11 cellular contexts compared by ENCODE assay signal in the genomic region with DNA sequence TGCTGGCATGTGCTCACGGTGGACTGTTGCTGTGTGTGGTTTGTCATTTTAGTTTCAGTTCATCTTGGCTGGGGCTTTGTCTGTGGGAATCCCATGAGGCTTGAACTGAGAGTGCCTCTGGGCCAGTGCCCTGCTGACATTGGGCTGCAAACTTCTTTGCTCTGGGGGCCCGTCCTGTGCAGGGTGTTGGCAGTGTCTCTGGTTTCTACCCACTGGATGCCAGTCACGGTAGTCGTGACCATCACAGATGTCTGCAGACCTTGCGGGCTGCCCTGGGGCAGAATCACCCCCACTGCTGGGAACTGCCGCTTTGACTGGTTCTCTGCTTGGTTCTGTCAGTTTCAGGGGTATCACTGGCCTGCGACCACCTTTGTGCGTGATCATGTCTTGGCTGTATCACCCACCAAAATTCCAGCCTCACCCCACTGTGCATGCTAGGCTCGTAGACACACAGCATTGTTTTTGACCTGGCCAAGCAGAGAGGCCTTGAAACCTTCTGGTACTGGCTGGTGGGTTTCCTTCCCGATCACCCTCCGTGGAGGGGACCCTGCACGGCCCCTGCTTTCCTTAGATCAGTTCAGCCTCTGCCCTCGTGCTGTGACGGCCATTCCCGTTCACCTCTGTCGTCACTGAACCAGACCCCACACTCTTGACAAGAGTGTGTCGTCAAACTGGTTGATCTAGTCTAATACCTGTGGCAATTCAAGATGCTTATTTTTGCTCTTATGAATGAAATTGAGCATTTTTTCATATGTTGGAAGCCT. TPM values are rescaled to one million over a fixed set of nuclear protein-coding genes. Genes with fewer than 3 reads are reported as not detected.
DNase-seq lines count a peak whose midpoint lies in the region; ATAC-seq and TF ChIP-seq lines count a peak whose summit lies in the region.
"Had no signal": no experiment of that assay in that cellular context is flagged by ENCODE, and none has a peak within 500 bp of the region (broad histone marks: within the 10 kb centered on the region; RNA-seq: fewer than 3 reads in every experiment).

No MANE protein-coding gene starts in this region.

- TF ChIP-seq CTCF in activated CD8-positive, alpha-beta T cell treated with anti-CD3 and anti-CD28 coated beads for 36 hours (IDR thresholded peaks at IDR 0.05): no peak
- no peak for TF ChIP-seq CTCF in OCI-LY1 (IDR thresholded peaks at IDR 0.05; ENCODE audit: low read length)

- ATAC-seq in activated CD8-positive, alpha-beta T cell treated with anti-CD3 and anti-CD28 coated beads, Interleukin-2, amount 10 ng/mL, durations not matched to agents 7 days and 5 days: no peak
- no peak for ATAC-seq in activated CD8-positive, alpha-beta T cell treated with anti-CD3 and anti-CD28 coated beads for 36 hours
- ATAC-seq in HG02763 (IDR thresholded peaks at IDR 0.05; ENCODE audit: unreplicated experiment) (peak; percentile 51), HG03025 (IDR thresholded peaks at IDR 0.05; ENCODE audit: low FRiP score, unreplicated experiment) (no peak)
- peak; percentile 88 for ATAC-seq in stimulated activated naive B cell treated with anti-CD40 and anti-IgM and Interleukin-4, amounts not matched to agents 10 μg/mL and 1 μg/mL and 100 μg/mL, for 72 hours (replicated peaks)
- ATAC-seq: natural killer cell had no signal

- no peaks in the 10 kb centered on the region; the same call in 1 of the 2 replicates for H3K27me3 ChIP-seq in OCI-LY1 (ENCODE audit: insufficient read depth, low read length)
- H3K27me3 ChIP-seq: adrenal gland had no signal

- no peaks in the 10 kb centered on the region for H3K36me3 Mint-ChIP-seq in activated CD8-positive, alpha-beta T cell treated with anti-CD3 and anti-CD28 coated beads, Interleukin-2, amount 10 ng/mL, durations not matched to agents 7 days and 5 days (ENCODE audit: low read depth)
- no peaks in the 10 kb centered on the region for H3K36me3 Mint-ChIP-seq in activated CD8-positive, alpha-beta T cell treated with anti-CD3 and anti-CD28 coated beads for 36 hours (ENCODE audit: low read depth)
- no peaks in the 10 kb centered on the region for H3K36me3 Mint-ChIP-seq in stimulated activated naive B cell treated with anti-CD40 and anti-IgM and Interleukin-4, amounts not matched to agents 10 μg/mL and 1 μg/mL and 100 μg/mL, for 72 hours
- H3K36me3 Mint-ChIP-seq: natural killer cell had no signal

- H3K4me1 Mint-ChIP-seq in activated CD8-positive, alpha-beta T cell treated with anti-CD3 and anti-CD28 coated beads, Interleukin-2, amount 10 ng/mL, durations not matched to agents 7 days and 5 days (ENCODE audit: low read depth): no peaks in the 10 kb centered on the region
- peaks cover 5% of the 10 kb centered on the region for H3K4me1 Mint-ChIP-seq in activated CD8-positive, alpha-beta T cell treated with anti-CD3 and anti-CD28 coated beads for 36 hours (ENCODE audit: low read depth)
- H3K4me1 Mint-ChIP-seq in stimulated activated naive B cell treated with anti-CD40 and anti-IgM and Interleukin-4, amounts not matched to agents 10 μg/mL and 1 μg/mL and 100 μg/mL, for 72 hours: peaks cover 18 to 42% of the 10 kb centered on the region in 2 donors

- POLR2A ChIA-PET in activated CD8-positive, alpha-beta T cell treated with anti-CD3 and anti-CD28 coated beads, Interleukin-2, amount 10 ng/mL, durations not matched to agents 7 days and 5 days (lab: Charles Lee): no interaction called here
- POLR2A ChIA-PET in activated CD8-positive, alpha-beta T cell treated with anti-CD3 and anti-CD28 coated beads for 36 hours (lab: Charles Lee): no interaction called here

- no peak overlapping the region for H3K27ac Mint-ChIP-seq in activated CD8-positive, alpha-beta T cell treated with anti-CD3 and anti-CD28 coated beads, Interleukin-2, amount 10 ng/mL, durations not matched to agents 7 days and 5 days
- H3K27ac Mint-ChIP-seq in activated CD8-positive, alpha-beta T cell treated with anti-CD3 and anti-CD28 coated beads for 36 hours: no peak overlapping the region
- H3K27ac Mint-ChIP-seq in stimulated activated naive B cell treated with anti-CD40 and anti-IgM and Interleukin-4, amounts not matched to agents 10 μg/mL and 1 μg/mL and 100 μg/mL, for 72 hours: no peak overlapping the region
- H3K27ac Mint-ChIP-seq: natural killer cell had no signal

- H3K79me2 ChIP-seq in OCI-LY1 (ENCODE audit: insufficient read depth, low read length): no peaks in the 10 kb centered on the region

- no peaks in the 10 kb centered on the region for H3K9me3 Mint-ChIP-seq in activated CD8-positive, alpha-beta T cell treated with anti-CD3 and anti-CD28 coated beads, Interleukin-2, amount 10 ng/mL, durations not matched to agents 7 days and 5 days (ENCODE audit: insufficient read depth)
- no peaks in the 10 kb centered on the region for H3K9me3 Mint-ChIP-seq in activated CD8-positive, alpha-beta T cell treated with anti-CD3 and anti-CD28 coated beads for 36 hours
- H3K9me3 Mint-ChIP-seq in stimulated activated naive B cell treated with anti-CD40 and anti-IgM and Interleukin-4, amounts not matched to agents 10 μg/mL and 1 μg/mL and 100 μg/mL, for 72 hours: no peaks in the 10 kb centered on the region
- H3K9me3 Mint-ChIP-seq: natural killer cell had no signal

- no peaks in the 10 kb centered on the region for H3K9me2 ChIP-seq in OCI-LY1 (ENCODE audit: low read depth, low read length)

- intact Hi-C loops in activated CD8-positive, alpha-beta T cell treated with anti-CD3 and anti-CD28 coated beads for 36 hours (cut with micrococcal nuclease): no loop called here

- H3K4me3 Mint-ChIP-seq in activated CD8-positive, alpha-beta T cell treated with anti-CD3 and anti-CD28 coated beads, Interleukin-2, amount 10 ng/mL, durations not matched to agents 7 days and 5 days: no peak overlapping the region
- no peak overlapping the region for H3K4me3 Mint-ChIP-seq in activated CD8-positive, alpha-beta T cell treated with anti-CD3 and anti-CD28 coated beads for 36 hours
- peak overlapping the region in 1 of 2 donors; percentile 23 for H3K4me3 Mint-ChIP-seq in stimulated activated naive B cell treated with anti-CD40 and anti-IgM and Interleukin-4, amounts not matched to agents 10 μg/mL and 1 μg/mL and 100 μg/mL, for 72 hours
- H3K4me3 Mint-ChIP-seq: natural killer cell had no signal

- H3K36me3 ChIP-seq in OCI-LY1 (ENCODE audit: insufficient read depth, low read length): no peaks in the 10 kb centered on the region
- H3K36me3 ChIP-seq: adrenal gland had no signal

- no peak overlapping the region for H3K9ac ChIP-seq in OCI-LY1 (ENCODE audit: low read length)

- no peaks in the 10 kb centered on the region for H3K9me3 ChIP-seq in OCI-LY1 (ENCODE audit: low read length)
- H3K9me3 ChIP-seq: adrenal gland had no signal

- H3K4me3 ChIP-seq in OCI-LY1 (ENCODE audit: low read depth, low read length, poor library complexity, severe bottlenecking): no peak overlapping the region
- H3K4me3 ChIP-seq: adrenal gland had no signal

- H4K20me1 ChIP-seq in OCI-LY1 (ENCODE audit: insufficient read depth, low read length): no peaks in the 10 kb centered on the region

- H3F3A ChIP-seq in OCI-LY1 (ENCODE audit: insufficient read depth, low read length): no peaks in the 10 kb centered on the region

- H3K27ac ChIP-seq in OCI-LY1 (ENCODE audit: low read depth, low read length, poor library complexity, severe bottlenecking): no peak overlapping the region
- H3K27ac ChIP-seq: adrenal gland had no signal

- CTCF ChIA-PET in activated CD8-positive, alpha-beta T cell treated with anti-CD3 and anti-CD28 coated beads, Interleukin-2, amount 10 ng/mL, durations not matched to agents 7 days and 5 days (lab: Charles Lee): interaction anchor here (0.7 kb wide), 1 partner anchor 512 kb away, joined by 3 read pairs; no protein-coding TSS in a partner anchor
- CTCF ChIA-PET in activated CD8-positive, alpha-beta T cell treated with anti-CD3 and anti-CD28 coated beads for 36 hours (lab: Charles Lee): no interaction called here

- no peak overlapping the region for H2AFZ ChIP-seq in OCI-LY1 (ENCODE audit: low read length)

- H3K4me2 ChIP-seq in OCI-LY1 (ENCODE audit: low read length): peak overlapping the region; percentile 29; the same call in 1 of the 2 replicates

- H3K27me3 Mint-ChIP-seq in activated CD8-positive, alpha-beta T cell treated with anti-CD3 and anti-CD28 coated beads, Interleukin-2, amount 10 ng/mL, durations not matched to agents 7 days and 5 days (ENCODE audit: low read depth): no peaks in the 10 kb centered on the region
- peaks cover 5% of the 10 kb centered on the region for H3K27me3 Mint-ChIP-seq in activated CD8-positive, alpha-beta T cell treated with anti-CD3 and anti-CD28 coated beads for 36 hours
- H3K27me3 Mint-ChIP-seq in stimulated activated naive B cell treated with anti-CD40 and anti-IgM and Interleukin-4, amounts not matched to agents 10 μg/mL and 1 μg/mL and 100 μg/mL, for 72 hours: peaks cover 8 to 17% of the 10 kb centered on the region in 2 donors

- peak; percentile 17 for DNase-seq in activated CD8-positive, alpha-beta T cell treated with anti-CD3 and anti-CD28 coated beads, Interleukin-2, amount 10 ng/mL, durations not matched to agents 7 days and 5 days
- no peak for DNase-seq in activated CD8-positive, alpha-beta T cell treated with anti-CD3 and anti-CD28 coated beads for 36 hours
- DNase-seq in stimulated activated naive B cell treated with anti-CD40 and anti-IgM and Interleukin-4, amounts not matched to agents 10 μg/mL and 1 μg/mL and 100 μg/mL, for 72 hours: peak; percentile 35
- no peak for DNase-seq in activated CD4-positive, alpha-beta T cell treated with anti-CD3 and anti-CD28 coated beads for 48 hours
- no peak for DNase-seq in iPS-NIHi11 (ENCODE audit: low spot score)
- DNase-seq: natural killer cell, NCI-H2081 treated with DMSO at 0.1 percent for 48 hours had no signal

- peaks cover 6% of the 10 kb centered on the region for H3K4me1 ChIP-seq in OCI-LY1 (ENCODE audit: insufficient read depth, low read length, severe bottlenecking)
- H3K4me1 ChIP-seq: adrenal gland had no signal

RNA-seq across cellular contexts. Expression of gene KCNG2, which starts 57.6 kb away (rescaled TPM):
- total RNA-seq in activated CD8-positive, alpha-beta T cell treated with anti-CD3 and anti-CD28 coated beads, Interleukin-2, amount 10 ng/mL, durations not matched to agents 7 days and 5 days: not detected
- not detected for total RNA-seq in activated CD8-positive, alpha-beta T cell treated with anti-CD3 and anti-CD28 coated beads for 36 hours
- total RNA-seq: natural killer cell had no signal

Comparison
In these comparisons a context has a peak if more than half of its experiments do, and no peak if none do; other contexts are left out.
1. DNase-seq: peak in activated CD8-positive, alpha-beta T cell treated with anti-CD3 and anti-CD28 coated beads, Interleukin-2, amount 10 ng/mL, durations not matched to agents 7 days and 5 days (single experiment) and stimulated activated naive B cell treated with anti-CD40 and anti-IgM and Interleukin-4, amounts not matched to agents 10 μg/mL and 1 μg/mL and 100 μg/mL, for 72 hours (single experiment); none in activated CD8-positive, alpha-beta T cell treated with anti-CD3 and anti-CD28 coated beads for 36 hours (single experiment), activated CD4-positive, alpha-beta T cell treated with anti-CD3 and anti-CD28 coated beads for 48 hours (single experiment) and iPS-NIHi11 (single experiment).
2. ATAC-seq: peak in HG02763 (single experiment) and stimulated activated naive B cell treated with anti-CD40 and anti-IgM and Interleukin-4, amounts not matched to agents 10 μg/mL and 1 μg/mL and 100 μg/mL, for 72 hours (2 of 2); none in activated CD8-positive, alpha-beta T cell treated with anti-CD3 and anti-CD28 coated beads, Interleukin-2, amount 10 ng/mL, durations not matched to agents 7 days and 5 days (single experiment), activated CD8-positive, alpha-beta T cell treated with anti-CD3 and anti-CD28 coated beads for 36 hours (single experiment) and HG03025 (single experiment).